In the genomic region with DNA sequence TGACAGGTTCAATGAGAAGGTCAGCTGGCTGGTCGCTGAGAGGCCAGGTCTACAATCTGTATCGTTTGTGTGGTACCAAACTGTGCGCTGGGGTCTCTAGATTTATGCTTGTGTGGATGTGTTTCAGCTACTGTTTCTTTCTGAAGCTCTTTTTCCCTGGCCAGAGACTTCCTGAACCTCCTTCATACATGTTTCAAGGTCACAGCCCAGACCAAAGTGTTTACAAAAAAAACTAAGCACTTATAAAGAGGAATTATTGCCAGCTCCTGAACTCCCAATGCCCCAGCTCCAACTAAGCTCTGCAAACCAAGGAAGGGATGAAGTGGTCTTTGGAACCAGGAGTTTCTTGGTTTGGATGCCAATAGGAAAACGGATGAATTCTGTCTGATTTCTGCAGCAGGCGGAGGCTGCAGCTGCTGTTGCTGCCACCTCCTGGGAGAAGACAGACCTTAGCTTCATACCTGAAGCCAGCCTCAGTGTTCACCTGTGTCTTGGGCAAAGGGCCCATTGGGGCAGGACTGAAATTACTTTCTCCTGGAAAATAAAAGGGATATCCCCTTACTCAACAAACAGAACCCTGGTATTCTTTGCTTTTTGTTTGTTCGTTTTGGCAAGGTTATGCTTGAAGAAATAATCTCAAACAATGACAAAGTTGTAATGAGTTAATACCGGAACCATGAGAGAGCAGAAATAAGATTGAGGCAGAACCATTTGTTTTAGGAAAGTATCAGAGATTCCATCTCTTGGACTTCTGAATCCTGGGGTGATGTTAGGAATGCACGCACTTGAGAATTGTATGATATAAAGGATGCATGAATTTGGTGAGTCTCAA, we compare ENCODE assay signal across 1 cellular context.
TF ChIP-seq lines count a peak whose summit lies in the region.

No MANE protein-coding gene starts in this region.

TF ChIP-seq in GM23338, 12 proteins besides CTCF, POLR2A, EP300 and RAD21 (continued from another document):
- TF ChIP-seq, protein P1, sequence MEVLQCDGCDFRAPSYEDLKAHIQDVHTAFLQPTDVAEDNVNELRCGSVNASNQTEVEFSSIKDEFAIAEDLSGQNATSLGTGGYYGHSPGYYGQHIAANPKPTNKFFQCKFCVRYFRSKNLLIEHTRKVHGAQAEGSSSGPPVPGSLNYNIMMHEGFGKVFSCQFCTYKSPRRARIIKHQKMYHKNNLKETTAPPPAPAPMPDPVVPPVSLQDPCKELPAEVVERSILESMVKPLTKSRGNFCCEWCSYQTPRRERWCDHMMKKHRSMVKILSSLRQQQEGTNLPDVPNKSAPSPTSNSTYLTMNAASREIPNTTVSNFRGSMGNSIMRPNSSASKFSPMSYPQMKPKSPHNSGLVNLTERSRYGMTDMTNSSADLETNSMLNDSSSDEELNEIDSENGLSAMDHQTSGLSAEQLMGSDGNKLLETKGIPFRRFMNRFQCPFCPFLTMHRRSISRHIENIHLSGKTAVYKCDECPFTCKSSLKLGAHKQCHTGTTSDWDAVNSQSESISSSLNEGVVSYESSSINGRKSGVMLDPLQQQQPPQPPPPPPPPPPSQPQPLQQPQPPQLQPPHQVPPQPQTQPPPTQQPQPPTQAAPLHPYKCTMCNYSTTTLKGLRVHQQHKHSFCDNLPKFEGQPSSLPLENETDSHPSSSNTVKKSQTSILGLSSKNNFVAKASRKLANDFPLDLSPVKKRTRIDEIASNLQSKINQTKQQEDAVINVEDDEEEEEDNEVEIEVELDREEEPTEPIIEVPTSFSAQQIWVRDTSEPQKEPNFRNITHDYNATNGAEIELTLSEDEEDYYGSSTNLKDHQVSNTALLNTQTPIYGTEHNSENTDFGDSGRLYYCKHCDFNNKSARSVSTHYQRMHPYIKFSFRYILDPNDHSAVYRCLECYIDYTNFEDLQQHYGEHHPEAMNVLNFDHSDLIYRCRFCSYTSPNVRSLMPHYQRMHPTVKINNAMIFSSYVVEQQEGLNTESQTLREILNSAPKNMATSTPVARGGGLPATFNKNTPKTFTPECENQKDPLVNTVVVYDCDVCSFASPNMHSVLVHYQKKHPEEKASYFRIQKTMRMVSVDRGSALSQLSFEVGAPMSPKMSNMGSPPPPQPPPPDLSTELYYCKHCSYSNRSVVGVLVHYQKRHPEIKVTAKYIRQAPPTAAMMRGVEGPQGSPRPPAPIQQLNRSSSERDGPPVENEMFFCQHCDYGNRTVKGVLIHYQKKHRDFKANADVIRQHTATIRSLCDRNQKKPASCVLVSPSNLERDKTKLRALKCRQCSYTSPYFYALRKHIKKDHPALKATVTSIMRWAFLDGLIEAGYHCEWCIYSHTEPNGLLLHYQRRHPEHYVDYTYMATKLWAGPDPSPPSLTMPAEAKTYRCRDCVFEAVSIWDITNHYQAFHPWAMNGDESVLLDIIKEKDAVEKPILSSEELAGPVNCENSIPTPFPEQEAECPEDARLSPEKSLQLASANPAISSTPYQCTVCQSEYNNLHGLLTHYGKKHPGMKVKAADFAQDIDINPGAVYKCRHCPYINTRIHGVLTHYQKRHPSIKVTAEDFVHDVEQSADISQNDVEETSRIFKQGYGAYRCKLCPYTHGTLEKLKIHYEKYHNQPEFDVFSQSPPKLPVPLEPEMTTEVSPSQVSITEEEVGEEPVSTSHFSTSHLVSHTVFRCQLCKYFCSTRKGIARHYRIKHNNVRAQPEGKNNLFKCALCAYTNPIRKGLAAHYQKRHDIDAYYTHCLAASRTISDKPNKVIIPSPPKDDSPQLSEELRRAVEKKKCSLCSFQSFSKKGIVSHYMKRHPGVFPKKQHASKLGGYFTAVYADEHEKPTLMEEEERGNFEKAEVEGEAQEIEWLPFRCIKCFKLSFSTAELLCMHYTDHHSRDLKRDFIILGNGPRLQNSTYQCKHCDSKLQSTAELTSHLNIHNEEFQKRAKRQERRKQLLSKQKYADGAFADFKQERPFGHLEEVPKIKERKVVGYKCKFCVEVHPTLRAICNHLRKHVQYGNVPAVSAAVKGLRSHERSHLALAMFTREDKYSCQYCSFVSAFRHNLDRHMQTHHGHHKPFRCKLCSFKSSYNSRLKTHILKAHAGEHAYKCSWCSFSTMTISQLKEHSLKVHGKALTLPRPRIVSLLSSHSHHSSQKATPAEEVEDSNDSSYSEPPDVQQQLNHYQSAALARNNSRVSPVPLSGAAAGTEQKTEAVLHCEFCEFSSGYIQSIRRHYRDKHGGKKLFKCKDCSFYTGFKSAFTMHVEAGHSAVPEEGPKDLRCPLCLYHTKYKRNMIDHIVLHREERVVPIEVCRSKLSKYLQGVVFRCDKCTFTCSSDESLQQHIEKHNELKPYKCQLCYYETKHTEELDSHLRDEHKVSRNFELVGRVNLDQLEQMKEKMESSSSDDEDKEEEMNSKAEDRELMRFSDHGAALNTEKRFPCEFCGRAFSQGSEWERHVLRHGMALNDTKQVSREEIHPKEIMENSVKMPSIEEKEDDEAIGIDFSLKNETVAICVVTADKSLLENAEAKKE (CRISPR knock-in tag; IDR thresholded peaks at IDR 0.05) = no peak
- no peak for TF ChIP-seq STAT1 (IDR thresholded peaks at IDR 0.05; ENCODE audit: unreplicated experiment)
- TF ChIP-seq, protein P2, sequence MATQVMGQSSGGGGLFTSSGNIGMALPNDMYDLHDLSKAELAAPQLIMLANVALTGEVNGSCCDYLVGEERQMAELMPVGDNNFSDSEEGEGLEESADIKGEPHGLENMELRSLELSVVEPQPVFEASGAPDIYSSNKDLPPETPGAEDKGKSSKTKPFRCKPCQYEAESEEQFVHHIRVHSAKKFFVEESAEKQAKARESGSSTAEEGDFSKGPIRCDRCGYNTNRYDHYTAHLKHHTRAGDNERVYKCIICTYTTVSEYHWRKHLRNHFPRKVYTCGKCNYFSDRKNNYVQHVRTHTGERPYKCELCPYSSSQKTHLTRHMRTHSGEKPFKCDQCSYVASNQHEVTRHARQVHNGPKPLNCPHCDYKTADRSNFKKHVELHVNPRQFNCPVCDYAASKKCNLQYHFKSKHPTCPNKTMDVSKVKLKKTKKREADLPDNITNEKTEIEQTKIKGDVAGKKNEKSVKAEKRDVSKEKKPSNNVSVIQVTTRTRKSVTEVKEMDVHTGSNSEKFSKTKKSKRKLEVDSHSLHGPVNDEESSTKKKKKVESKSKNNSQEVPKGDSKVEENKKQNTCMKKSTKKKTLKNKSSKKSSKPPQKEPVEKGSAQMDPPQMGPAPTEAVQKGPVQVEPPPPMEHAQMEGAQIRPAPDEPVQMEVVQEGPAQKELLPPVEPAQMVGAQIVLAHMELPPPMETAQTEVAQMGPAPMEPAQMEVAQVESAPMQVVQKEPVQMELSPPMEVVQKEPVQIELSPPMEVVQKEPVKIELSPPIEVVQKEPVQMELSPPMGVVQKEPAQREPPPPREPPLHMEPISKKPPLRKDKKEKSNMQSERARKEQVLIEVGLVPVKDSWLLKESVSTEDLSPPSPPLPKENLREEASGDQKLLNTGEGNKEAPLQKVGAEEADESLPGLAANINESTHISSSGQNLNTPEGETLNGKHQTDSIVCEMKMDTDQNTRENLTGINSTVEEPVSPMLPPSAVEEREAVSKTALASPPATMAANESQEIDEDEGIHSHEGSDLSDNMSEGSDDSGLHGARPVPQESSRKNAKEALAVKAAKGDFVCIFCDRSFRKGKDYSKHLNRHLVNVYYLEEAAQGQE (IDR thresholded peaks at IDR 0.05; ENCODE audit: unreplicated experiment) = no peak
- no peak for TF ChIP-seq ZNF331 (CRISPR knock-in tag; IDR thresholded peaks at IDR 0.05; ENCODE audit: low read depth)
